ENCODE assay signal across 22 cellular contexts in the genomic region with DNA sequence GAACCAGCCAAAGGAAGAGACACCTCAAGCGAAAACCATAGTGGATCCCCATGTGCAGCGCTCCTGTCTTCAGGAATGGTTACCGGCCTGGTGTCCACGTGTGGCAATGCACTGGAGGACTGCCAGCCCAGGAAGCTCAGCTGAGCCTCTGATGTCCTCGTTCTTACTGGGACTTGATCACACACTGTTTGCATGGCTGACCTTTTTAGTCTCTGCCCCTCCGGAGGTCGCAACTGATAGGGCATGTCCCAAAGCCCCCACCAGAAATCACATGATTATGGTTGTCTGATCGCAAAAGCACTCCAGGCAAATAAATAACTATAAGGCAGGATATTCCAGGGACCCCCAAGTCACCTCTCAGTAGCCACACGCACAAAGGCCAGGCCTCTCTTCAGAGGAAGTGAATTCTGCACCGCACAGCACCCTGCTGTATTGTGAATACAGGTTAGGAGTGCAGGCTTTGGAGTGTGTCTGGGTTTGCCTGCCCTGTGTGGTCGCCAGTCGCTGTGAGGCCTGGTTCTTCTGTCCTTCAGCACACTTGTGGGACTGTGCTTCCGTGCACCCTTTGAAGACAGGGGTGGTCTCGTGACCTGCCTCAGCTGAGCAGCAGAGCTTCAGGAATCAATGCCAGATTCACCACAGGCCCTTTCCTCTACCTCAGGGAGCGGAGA.
"Had no signal": no experiment of that assay in that cellular context is flagged by ENCODE, and none has a peak within 500 bp of the region (broad histone marks: within the 10 kb centered on the region; RNA-seq: fewer than 3 reads in every experiment).

No MANE protein-coding gene starts in this region.

- ATAC-seq: left colon; left ventricle myocardium superior; lower lobe of right lung; stimulated activated memory B cell treated with anti-CD40 and anti-IgM and Interleukin-4, amounts not matched to agents 10 μg/mL and 1 μg/mL and 100 μg/mL, for 72 hours had no signal

- H3K9me3 ChIP-seq: prostate gland, right atrium auricular region, sigmoid colon, thoracic aorta, upper lobe of left lung had no signal

- H3K9me3 Mint-ChIP-seq: immature natural killer cell; natural killer cell; stimulated activated memory B cell treated with anti-CD40 and anti-IgM and Interleukin-4, amounts not matched to agents 10 μg/mL and 1 μg/mL and 100 μg/mL, for 72 hours had no signal

- H3K27ac ChIP-seq: dorsolateral prefrontal cortex, lower lobe of right lung, prostate gland, right atrium auricular region, sigmoid colon, thoracic aorta, tibial nerve, upper lobe of left lung had no signal

- H3K4me1 Mint-ChIP-seq: stimulated activated memory B cell treated with anti-CD40 and anti-IgM and Interleukin-4, amounts not matched to agents 10 μg/mL and 1 μg/mL and 100 μg/mL, for 72 hours had no signal

- H3K4me3 ChIP-seq: dorsolateral prefrontal cortex, lower lobe of right lung, prostate gland, right atrium auricular region, sigmoid colon, thoracic aorta, tibial nerve, upper lobe of left lung had no signal

- H3K27ac Mint-ChIP-seq: stimulated activated memory B cell treated with anti-CD40 and anti-IgM and Interleukin-4, amounts not matched to agents 10 μg/mL and 1 μg/mL and 100 μg/mL, for 72 hours had no signal

- H3K4me3 Mint-ChIP-seq: natural killer cell; stimulated activated memory B cell treated with anti-CD40 and anti-IgM and Interleukin-4, amounts not matched to agents 10 μg/mL and 1 μg/mL and 100 μg/mL, for 72 hours had no signal

- H3K36me3 ChIP-seq: lower lobe of right lung, prostate gland, right atrium auricular region, sigmoid colon, thoracic aorta, tibial nerve, upper lobe of left lung had no signal

- H3K4me1 ChIP-seq: lower lobe of right lung, prostate gland, right atrium auricular region, sigmoid colon, tibial nerve, upper lobe of left lung had no signal

- DNase-seq: cortex of kidney; dorsolateral prefrontal cortex; effector CD4-positive, alpha-beta T cell; hypothalamus; islet precursor cell; kidney glomerular epithelial cell; left colon; left ventricle myocardium superior; lower lobe of right lung; sigmoid colon; stimulated activated CD4-positive, alpha-beta T cell treated with anti-CD3 and anti-CD28 coated beads, Interleukin-2, amount 100 ng/mL, for 24 hours; stimulated activated CD4-positive, alpha-beta T cell treated with anti-CD3 and anti-CD28 coated beads, Interleukin-4, amount 100 ng/mL, for 24 hours; stimulated activated naive CD8-positive, alpha-beta T cell treated with anti-CD3 and anti-CD28 coated beads, Interleukin-15, Interleukin-2, amounts not matched to agents 100 U/mL and 50 U/mL, for 24 hours; substantia nigra; upper lobe of left lung had no signal

- H3K36me3 Mint-ChIP-seq: natural killer cell; stimulated activated memory B cell treated with anti-CD40 and anti-IgM and Interleukin-4, amounts not matched to agents 10 μg/mL and 1 μg/mL and 100 μg/mL, for 72 hours had no signal

- H3K27me3 ChIP-seq: dorsolateral prefrontal cortex, right atrium auricular region, sigmoid colon, tibial nerve, upper lobe of left lung had no signal
